ENCODE assay signal across 31 cellular contexts in genomic region chr5:113686599-113686998, GRCh38.
"Had no signal": no experiment of that assay in that cellular context is flagged by ENCODE, and none has a peak within 500 bp of the region (broad histone marks: within the 10 kb centered on the region; RNA-seq: fewer than 3 reads in every experiment).

No MANE protein-coding gene starts in this region.

- H3K4me1 ChIP-seq: parathyroid adenoma, psoas muscle, spleen, stomach, thyroid gland, tibial nerve, upper lobe of left lung had no signal

- H3K4me1 Mint-ChIP-seq: naive B cell; naive thymus-derived CD8-positive, alpha-beta T cell; stimulated activated naive B cell treated with anti-CD40 and anti-IgM and Interleukin-4, amounts not matched to agents 10 μg/mL and 1 μg/mL and 100 μg/mL, for 72 hours had no signal

- H3K9me3 ChIP-seq: ovary, psoas muscle, spleen, stomach, thoracic aorta, thyroid gland, tibial nerve, upper lobe of left lung had no signal

- H3K36me3 ChIP-seq: ovary, spleen, stomach, thoracic aorta, thyroid gland, tibial nerve, upper lobe of left lung had no signal

- H3K27ac ChIP-seq: ovary, parathyroid adenoma, psoas muscle, skin epidermis, spleen, stomach, thoracic aorta, thyroid gland, tibial nerve, upper lobe of left lung had no signal

- H2AFZ ChIP-seq: parathyroid adenoma had no signal

- H3K27me3 ChIP-seq: ovary, stomach, thyroid gland, tibial nerve, upper lobe of left lung had no signal

- DNase-seq: naive B cell; naive thymus-derived CD8-positive, alpha-beta T cell; nephron progenitor cell; occipital lobe; ovary; posterior cingulate gyrus; psoas muscle; right cardiac atrium; spleen; stimulated activated CD4-positive, alpha-beta T cell treated with anti-CD3 and anti-CD28 coated beads, Interleukin-12 subunit alpha, Interleukin-12 subunit beta, amount 100 ng/mL, for 4 hours; stimulated activated CD4-positive, alpha-beta T cell treated with anti-CD3 and anti-CD28 coated beads, Interleukin-1b, Interleukin-23, amount 100 ng/mL, for 48 hours; stimulated activated CD4-positive, alpha-beta T cell treated with anti-CD3 and anti-CD28 coated beads, Interleukin-4, amount 100 ng/mL, for 1 hour; stimulated activated CD4-positive, alpha-beta T cell treated with anti-CD3 and anti-CD28 coated beads, Interleukin-4, amount 100 ng/mL, for 4 hours; stimulated activated CD8-positive, alpha-beta memory T cell treated with anti-CD3 and anti-CD28 coated beads, Interleukin-4, amount 100 ng/mL, for 48 hours; stimulated activated naive B cell treated with anti-CD40 and anti-IgM and Interleukin-4, amounts not matched to agents 10 μg/mL and 1 μg/mL and 100 μg/mL, for 72 hours; stimulated activated naive CD4-positive, alpha-beta T cell treated with Interleukin-2 at 50 U/mL for 16 hours; stomach; thyroid gland; trophoblast cell; upper lobe of left lung had no signal

- H3K9ac ChIP-seq: parathyroid adenoma had no signal

- H3K4me3 Mint-ChIP-seq: naive B cell; naive thymus-derived CD8-positive, alpha-beta T cell; natural killer cell treated with Interleukin-12 subunit alpha and Interleukin-12 subunit beta and Interleukin-15 and Interleukin-18, amount 100 ng/mL, for 72 hours; nephron progenitor cell; neural crest cell; stimulated activated naive B cell treated with anti-CD40 and anti-IgM and Interleukin-4, amounts not matched to agents 10 μg/mL and 1 μg/mL and 100 μg/mL, for 72 hours; stimulated activated naive CD8-positive, alpha-beta T cell treated with anti-CD3 and anti-CD28 coated beads, Interleukin-15, Interleukin-2, amounts not matched to agents 100 ng/mL and 50 ng/mL, for 24 hours had no signal

- H3K27ac Mint-ChIP-seq: naive B cell; naive thymus-derived CD8-positive, alpha-beta T cell; natural killer cell treated with Interleukin-12 subunit alpha and Interleukin-12 subunit beta and Interleukin-15 and Interleukin-18, amount 100 ng/mL, for 72 hours; nephron progenitor cell; progenitor cell of endocrine pancreas; stimulated activated naive B cell treated with anti-CD40 and anti-IgM and Interleukin-4, amounts not matched to agents 10 μg/mL and 1 μg/mL and 100 μg/mL, for 72 hours; stimulated activated naive CD8-positive, alpha-beta T cell treated with anti-CD3 and anti-CD28 coated beads, Interleukin-15, Interleukin-2, amounts not matched to agents 100 ng/mL and 50 ng/mL, for 24 hours had no signal

- FAIRE-seq: urothelium cell line had no signal

- H3K4me2 ChIP-seq: smooth muscle cell had no signal

- H3K36me3 Mint-ChIP-seq: naive B cell; naive thymus-derived CD8-positive, alpha-beta T cell; natural killer cell treated with Interleukin-12 subunit alpha and Interleukin-12 subunit beta and Interleukin-15 and Interleukin-18, amount 100 ng/mL, for 72 hours; stimulated activated naive B cell treated with anti-CD40 and anti-IgM and Interleukin-4, amounts not matched to agents 10 μg/mL and 1 μg/mL and 100 μg/mL, for 72 hours had no signal

- ATAC-seq: naive thymus-derived CD8-positive, alpha-beta T cell; psoas muscle; right cardiac atrium; sciatic nerve; stimulated activated naive B cell treated with anti-CD40 and anti-IgM and Interleukin-4, amounts not matched to agents 10 μg/mL and 1 μg/mL and 100 μg/mL, for 72 hours had no signal

- H3K9me3 Mint-ChIP-seq: naive B cell; naive thymus-derived CD8-positive, alpha-beta T cell; natural killer cell treated with Interleukin-12 subunit alpha and Interleukin-12 subunit beta and Interleukin-15 and Interleukin-18, amount 100 ng/mL, for 72 hours; nephron progenitor cell; neural crest cell; stimulated activated naive B cell treated with anti-CD40 and anti-IgM and Interleukin-4, amounts not matched to agents 10 μg/mL and 1 μg/mL and 100 μg/mL, for 72 hours; stimulated activated naive CD8-positive, alpha-beta T cell treated with anti-CD3 and anti-CD28 coated beads, Interleukin-15, Interleukin-2, amounts not matched to agents 100 ng/mL and 50 ng/mL, for 24 hours had no signal

- H3K4me3 ChIP-seq: ovary, psoas muscle, skin epidermis, smooth muscle cell, spleen, stomach, thoracic aorta, thyroid gland, tibial nerve, upper lobe of left lung had no signal
